Comparison of ENCODE assay signal across 1 cellular context in genomic region chr6:6712258-6712978, GRCh38.
TF ChIP-seq lines count a peak whose summit lies in the region.

No MANE protein-coding gene starts in this region.

TF ChIP-seq in HepG2, 621 proteins besides CTCF, POLR2A, EP300 and RAD21 (continued from another document and continues in another):
- TF ChIP-seq, protein P1, sequence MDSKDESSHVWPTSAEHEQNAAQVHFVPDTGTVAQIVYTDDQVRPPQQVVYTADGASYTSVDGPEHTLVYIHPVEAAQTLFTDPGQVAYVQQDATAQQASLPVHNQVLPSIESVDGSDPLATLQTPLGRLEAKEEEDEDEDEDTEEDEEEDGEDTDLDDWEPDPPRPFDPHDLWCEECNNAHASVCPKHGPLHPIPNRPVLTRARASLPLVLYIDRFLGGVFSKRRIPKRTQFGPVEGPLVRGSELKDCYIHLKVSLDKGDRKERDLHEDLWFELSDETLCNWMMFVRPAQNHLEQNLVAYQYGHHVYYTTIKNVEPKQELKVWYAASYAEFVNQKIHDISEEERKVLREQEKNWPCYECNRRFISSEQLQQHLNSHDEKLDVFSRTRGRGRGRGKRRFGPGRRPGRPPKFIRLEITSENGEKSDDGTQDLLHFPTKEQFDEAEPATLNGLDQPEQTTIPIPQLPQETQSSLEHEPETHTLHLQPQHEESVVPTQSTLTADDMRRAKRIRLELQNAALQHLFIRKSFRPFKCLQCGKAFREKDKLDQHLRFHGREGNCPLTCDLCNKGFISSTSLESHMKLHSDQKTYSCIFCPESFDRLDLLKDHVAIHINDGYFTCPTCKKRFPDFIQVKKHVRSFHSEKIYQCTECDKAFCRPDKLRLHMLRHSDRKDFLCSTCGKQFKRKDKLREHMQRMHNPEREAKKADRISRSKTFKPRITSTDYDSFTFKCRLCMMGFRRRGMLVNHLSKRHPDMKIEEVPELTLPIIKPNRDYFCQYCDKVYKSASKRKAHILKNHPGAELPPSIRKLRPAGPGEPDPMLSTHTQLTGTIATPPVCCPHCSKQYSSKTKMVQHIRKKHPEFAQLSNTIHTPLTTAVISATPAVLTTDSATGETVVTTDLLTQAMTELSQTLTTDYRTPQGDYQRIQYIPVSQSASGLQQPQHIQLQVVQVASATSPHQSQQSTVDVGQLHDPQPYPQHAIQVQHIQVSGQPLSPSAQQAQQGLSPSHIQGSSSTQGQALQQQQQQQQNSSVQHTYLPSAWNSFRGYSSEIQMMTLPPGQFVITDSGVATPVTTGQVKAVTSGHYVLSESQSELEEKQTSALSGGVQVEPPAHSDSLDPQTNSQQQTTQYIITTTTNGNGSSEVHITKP (CRISPR knock-in tag; IDR thresholded peaks at IDR 0.05; ENCODE audit: low read depth): no peak
- 0 out of 2 replicates have a peak, but pooled peaks have one; percentile 51 for TF ChIP-seq ZNF256 (CRISPR knock-in tag; conservative IDR thresholded peaks at IDR 0.05)
- peak; percentile 38; the same call in 1 of the 2 replicates for TF ChIP-seq CREB1 (IDR thresholded peaks at IDR 0.05)
- no peak for TF ChIP-seq CREB1 (CRISPR knock-in tag; IDR thresholded peaks at IDR 0.05)
- 0 out of 2 replicates have a peak, but pooled peaks have one; percentile 45 for TF ChIP-seq THAP11 (CRISPR knock-in tag; IDR thresholded peaks at IDR 0.05)
- TF ChIP-seq, protein P2, sequence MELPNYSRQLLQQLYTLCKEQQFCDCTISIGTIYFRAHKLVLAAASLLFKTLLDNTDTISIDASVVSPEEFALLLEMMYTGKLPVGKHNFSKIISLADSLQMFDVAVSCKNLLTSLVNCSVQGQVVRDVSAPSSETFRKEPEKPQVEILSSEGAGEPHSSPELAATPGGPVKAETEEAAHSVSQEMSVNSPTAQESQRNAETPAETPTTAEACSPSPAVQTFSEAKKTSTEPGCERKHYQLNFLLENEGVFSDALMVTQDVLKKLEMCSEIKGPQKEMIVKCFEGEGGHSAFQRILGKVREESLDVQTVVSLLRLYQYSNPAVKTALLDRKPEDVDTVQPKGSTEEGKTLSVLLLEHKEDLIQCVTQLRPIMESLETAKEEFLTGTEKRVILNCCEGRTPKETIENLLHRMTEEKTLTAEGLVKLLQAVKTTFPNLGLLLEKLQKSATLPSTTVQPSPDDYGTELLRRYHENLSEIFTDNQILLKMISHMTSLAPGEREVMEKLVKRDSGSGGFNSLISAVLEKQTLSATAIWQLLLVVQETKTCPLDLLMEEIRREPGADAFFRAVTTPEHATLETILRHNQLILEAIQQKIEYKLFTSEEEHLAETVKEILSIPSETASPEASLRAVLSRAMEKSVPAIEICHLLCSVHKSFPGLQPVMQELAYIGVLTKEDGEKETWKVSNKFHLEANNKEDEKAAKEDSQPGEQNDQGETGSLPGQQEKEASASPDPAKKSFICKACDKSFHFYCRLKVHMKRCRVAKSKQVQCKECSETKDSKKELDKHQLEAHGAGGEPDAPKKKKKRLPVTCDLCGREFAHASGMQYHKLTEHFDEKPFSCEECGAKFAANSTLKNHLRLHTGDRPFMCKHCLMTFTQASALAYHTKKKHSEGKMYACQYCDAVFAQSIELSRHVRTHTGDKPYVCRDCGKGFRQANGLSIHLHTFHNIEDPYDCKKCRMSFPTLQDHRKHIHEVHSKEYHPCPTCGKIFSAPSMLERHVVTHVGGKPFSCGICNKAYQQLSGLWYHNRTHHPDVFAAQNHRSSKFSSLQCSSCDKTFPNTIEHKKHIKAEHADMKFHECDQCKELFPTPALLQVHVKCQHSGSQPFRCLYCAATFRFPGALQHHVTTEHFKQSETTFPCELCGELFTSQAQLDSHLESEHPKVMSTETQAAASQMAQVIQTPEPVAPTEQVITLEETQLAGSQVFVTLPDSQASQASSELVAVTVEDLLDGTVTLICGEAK (IDR thresholded peaks at IDR 0.05): no peak
- TF ChIP-seq, protein P2 (CRISPR knock-in tag; IDR thresholded peaks at IDR 0.05): 0 out of 2 replicates have a peak, but pooled peaks have one; percentile 46
- TF ChIP-seq ZNF572 (CRISPR knock-in tag; IDR thresholded peaks at IDR 0.05): 0 out of 2 replicates have a peak, but pooled peaks have one; percentile 24
- TF ChIP-seq MED8 (CRISPR knock-in tag; IDR thresholded peaks at IDR 0.05; ENCODE audit: insufficient replicate concordance): no peak
- TF ChIP-seq SAP130 (CRISPR knock-in tag; IDR thresholded peaks at IDR 0.05; ENCODE audit: low read depth): peak; percentile 29; the same call in 1 of the 2 replicates
- peak; percentile 17 for TF ChIP-seq TBL1XR1 (IDR thresholded peaks at IDR 0.05; ENCODE audit: borderline replicate concordance, low read length, partially characterized antibody)
- TF ChIP-seq ZNF788 (CRISPR knock-in tag; IDR thresholded peaks at IDR 0.05; ENCODE audit: borderline replicate concordance): peak; percentile 64; the same call in 1 of the 2 replicates
- TF ChIP-seq SMARCE1 (IDR thresholded peaks at IDR 0.05; ENCODE audit: borderline replicate concordance): no peak
- 0 out of 2 replicates have a peak, but pooled peaks have one; percentile 29 for TF ChIP-seq BRD4 (CRISPR knock-in tag; IDR thresholded peaks at IDR 0.05)
- TF ChIP-seq ZNF781 (CRISPR knock-in tag; IDR thresholded peaks at IDR 0.05; ENCODE audit: borderline replicate concordance, not compliant biosample characterization): no peak
- TF ChIP-seq KLF9 (CRISPR knock-in tag; IDR thresholded peaks at IDR 0.05; ENCODE audit: low read depth): no peak
- TF ChIP-seq CEBPB (IDR thresholded peaks at IDR 0.05; ENCODE audit: borderline replicate concordance, low read depth, low read length): peak; percentile 50; the same call in 1 of the 2 replicates
- TF ChIP-seq ZNF598 (CRISPR knock-in tag; IDR thresholded peaks at IDR 0.05; ENCODE audit: borderline replicate concordance): 0 out of 2 replicates have a peak, but pooled peaks have one; percentile 21
- TF ChIP-seq MAZ (IDR thresholded peaks at IDR 0.05; ENCODE audit: borderline replicate concordance, low read depth, low read length): no peak
- peak; percentile 59; the same call in 1 of the 2 replicates for TF ChIP-seq MAZ (CRISPR knock-in tag; IDR thresholded peaks at IDR 0.05; ENCODE audit: low read depth)
- 0 out of 2 replicates have a peak, but pooled peaks have one; percentile 43 for TF ChIP-seq ATF1 (CRISPR knock-in tag; IDR thresholded peaks at IDR 0.05)
- peak; percentile 98 for TF ChIP-seq HOXA5 (CRISPR knock-in tag; IDR thresholded peaks at IDR 0.05)
- TF ChIP-seq, protein P3, sequence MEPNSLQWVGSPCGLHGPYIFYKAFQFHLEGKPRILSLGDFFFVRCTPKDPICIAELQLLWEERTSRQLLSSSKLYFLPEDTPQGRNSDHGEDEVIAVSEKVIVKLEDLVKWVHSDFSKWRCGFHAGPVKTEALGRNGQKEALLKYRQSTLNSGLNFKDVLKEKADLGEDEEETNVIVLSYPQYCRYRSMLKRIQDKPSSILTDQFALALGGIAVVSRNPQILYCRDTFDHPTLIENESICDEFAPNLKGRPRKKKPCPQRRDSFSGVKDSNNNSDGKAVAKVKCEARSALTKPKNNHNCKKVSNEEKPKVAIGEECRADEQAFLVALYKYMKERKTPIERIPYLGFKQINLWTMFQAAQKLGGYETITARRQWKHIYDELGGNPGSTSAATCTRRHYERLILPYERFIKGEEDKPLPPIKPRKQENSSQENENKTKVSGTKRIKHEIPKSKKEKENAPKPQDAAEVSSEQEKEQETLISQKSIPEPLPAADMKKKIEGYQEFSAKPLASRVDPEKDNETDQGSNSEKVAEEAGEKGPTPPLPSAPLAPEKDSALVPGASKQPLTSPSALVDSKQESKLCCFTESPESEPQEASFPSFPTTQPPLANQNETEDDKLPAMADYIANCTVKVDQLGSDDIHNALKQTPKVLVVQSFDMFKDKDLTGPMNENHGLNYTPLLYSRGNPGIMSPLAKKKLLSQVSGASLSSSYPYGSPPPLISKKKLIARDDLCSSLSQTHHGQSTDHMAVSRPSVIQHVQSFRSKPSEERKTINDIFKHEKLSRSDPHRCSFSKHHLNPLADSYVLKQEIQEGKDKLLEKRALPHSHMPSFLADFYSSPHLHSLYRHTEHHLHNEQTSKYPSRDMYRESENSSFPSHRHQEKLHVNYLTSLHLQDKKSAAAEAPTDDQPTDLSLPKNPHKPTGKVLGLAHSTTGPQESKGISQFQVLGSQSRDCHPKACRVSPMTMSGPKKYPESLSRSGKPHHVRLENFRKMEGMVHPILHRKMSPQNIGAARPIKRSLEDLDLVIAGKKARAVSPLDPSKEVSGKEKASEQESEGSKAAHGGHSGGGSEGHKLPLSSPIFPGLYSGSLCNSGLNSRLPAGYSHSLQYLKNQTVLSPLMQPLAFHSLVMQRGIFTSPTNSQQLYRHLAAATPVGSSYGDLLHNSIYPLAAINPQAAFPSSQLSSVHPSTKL (CRISPR knock-in tag; IDR thresholded peaks at IDR 0.05): peak; percentile 17; the same call in 1 of the 2 replicates
- no peak for TF ChIP-seq SIX4 (CRISPR knock-in tag; IDR thresholded peaks at IDR 0.05)
- TF ChIP-seq PHF20 (CRISPR knock-in tag; IDR thresholded peaks at IDR 0.05): peak; percentile 36; the same call in 1 of the 2 replicates
- TF ChIP-seq NONO (IDR thresholded peaks at IDR 0.05): no peak
- TF ChIP-seq NONO (CRISPR knock-in tag; conservative IDR thresholded peaks at IDR 0.05): no peak
- TF ChIP-seq MEIS1 (CRISPR knock-in tag; IDR thresholded peaks at IDR 0.05; ENCODE audit: borderline replicate concordance): peak; percentile 86; the same call in 1 of the 2 replicates
- TF ChIP-seq NCOR1 (IDR thresholded peaks at IDR 0.05; ENCODE audit: borderline replicate concordance, low read length): no peak
- TF ChIP-seq ZSCAN31 (CRISPR knock-in tag; IDR thresholded peaks at IDR 0.05; ENCODE audit: low read depth): 0 out of 2 replicates have a peak, but pooled peaks have one; percentile 22
- TF ChIP-seq HMG20A (CRISPR knock-in tag; IDR thresholded peaks at IDR 0.05; ENCODE audit: borderline replicate concordance): no peak
- TF ChIP-seq ZBTB20 (CRISPR knock-in tag; IDR thresholded peaks at IDR 0.05; ENCODE audit: borderline replicate concordance, low read depth): 0 out of 2 replicates have a peak, but pooled peaks have one; percentile 21
- no peak for TF ChIP-seq YEATS4 (CRISPR knock-in tag; IDR thresholded peaks at IDR 0.05; ENCODE audit: borderline replicate concordance)
- no peak for TF ChIP-seq PBX3 (CRISPR knock-in tag; IDR thresholded peaks at IDR 0.05; ENCODE audit: borderline replicate concordance)
- no peak for TF ChIP-seq CENPX (CRISPR knock-in tag; IDR thresholded peaks at IDR 0.05)
- TF ChIP-seq, protein P4, sequence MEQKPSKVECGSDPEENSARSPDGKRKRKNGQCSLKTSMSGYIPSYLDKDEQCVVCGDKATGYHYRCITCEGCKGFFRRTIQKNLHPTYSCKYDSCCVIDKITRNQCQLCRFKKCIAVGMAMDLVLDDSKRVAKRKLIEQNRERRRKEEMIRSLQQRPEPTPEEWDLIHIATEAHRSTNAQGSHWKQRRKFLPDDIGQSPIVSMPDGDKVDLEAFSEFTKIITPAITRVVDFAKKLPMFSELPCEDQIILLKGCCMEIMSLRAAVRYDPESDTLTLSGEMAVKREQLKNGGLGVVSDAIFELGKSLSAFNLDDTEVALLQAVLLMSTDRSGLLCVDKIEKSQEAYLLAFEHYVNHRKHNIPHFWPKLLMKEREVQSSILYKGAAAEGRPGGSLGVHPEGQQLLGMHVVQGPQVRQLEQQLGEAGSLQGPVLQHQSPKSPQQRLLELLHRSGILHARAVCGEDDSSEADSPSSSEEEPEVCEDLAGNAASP (CRISPR knock-in tag; IDR thresholded peaks at IDR 0.05; ENCODE audit: borderline replicate concordance): no peak
- TF ChIP-seq EED (CRISPR knock-in tag; IDR thresholded peaks at IDR 0.05): peak; percentile 72; the same call in 1 of the 2 replicates
- TF ChIP-seq LCORL (IDR thresholded peaks at IDR 0.05): no peak
- TF ChIP-seq LCORL (CRISPR knock-in tag; IDR thresholded peaks at IDR 0.05): 0 out of 2 replicates have a peak, but pooled peaks have one; percentile 61
- TF ChIP-seq, protein P5, sequence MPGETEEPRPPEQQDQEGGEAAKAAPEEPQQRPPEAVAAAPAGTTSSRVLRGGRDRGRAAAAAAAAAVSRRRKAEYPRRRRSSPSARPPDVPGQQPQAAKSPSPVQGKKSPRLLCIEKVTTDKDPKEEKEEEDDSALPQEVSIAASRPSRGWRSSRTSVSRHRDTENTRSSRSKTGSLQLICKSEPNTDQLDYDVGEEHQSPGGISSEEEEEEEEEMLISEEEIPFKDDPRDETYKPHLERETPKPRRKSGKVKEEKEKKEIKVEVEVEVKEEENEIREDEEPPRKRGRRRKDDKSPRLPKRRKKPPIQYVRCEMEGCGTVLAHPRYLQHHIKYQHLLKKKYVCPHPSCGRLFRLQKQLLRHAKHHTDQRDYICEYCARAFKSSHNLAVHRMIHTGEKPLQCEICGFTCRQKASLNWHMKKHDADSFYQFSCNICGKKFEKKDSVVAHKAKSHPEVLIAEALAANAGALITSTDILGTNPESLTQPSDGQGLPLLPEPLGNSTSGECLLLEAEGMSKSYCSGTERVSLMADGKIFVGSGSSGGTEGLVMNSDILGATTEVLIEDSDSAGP (CRISPR knock-in tag; IDR thresholded peaks at IDR 0.05; ENCODE audit: borderline replicate concordance): peak; percentile 61; the same call in 1 of the 2 replicates
